2 cellular contexts compared by ENCODE assay signal in genomic region chr7:64667311-64667710, GRCh38.
TF ChIP-seq lines count a peak whose summit lies in the region.

No MANE protein-coding gene starts in this region.

TF ChIP-seq in SK-N-SH, 30 proteins besides CTCF, POLR2A, EP300 and RAD21:
- TF ChIP-seq REST (IDR thresholded peaks at IDR 0.05; ENCODE audit: low read depth, low read length) = no peak

TF ChIP-seq in SK-N-SH treated with all-trans-retinoic acid at 6 μM for 48 hours, 23 proteins besides CTCF, POLR2A, EP300 and RAD21 (continued from another document):
- TF ChIP-seq TSHZ2 (CRISPR knock-in tag; IDR thresholded peaks at IDR 0.05) (no peak), CREB5 (CRISPR knock-in tag; IDR thresholded peaks at IDR 0.05; ENCODE audit: low read depth) (no peak), PATZ1 (CRISPR knock-in tag; IDR thresholded peaks at IDR 0.05; ENCODE audit: borderline replicate concordance) (no peak), SNAI2 (CRISPR knock-in tag; IDR thresholded peaks at IDR 0.05) (no peak)
TF ChIP-seq in SK-N-SH treated with all-trans-retinoic acid at 6 μM for 48 hours: peak in this region for 0.
